In genomic region chr14:67619446-67620216, GRCh38 we compare ENCODE assay signal across 8 cellular contexts. TPM values are rescaled to one million over a fixed set of nuclear protein-coding genes. Genes with fewer than 3 reads are reported as not detected.
DNase-seq lines count a peak whose midpoint lies in the region; ATAC-seq, FAIRE-seq and TF ChIP-seq lines count a peak whose summit lies in the region.

Gene ARG2, plus strand, starts transcription at chr14:67619920. Its CDS starts 58 bp downstream, at chr14:67619978.

- peaks cover 0 to 23% (median 0%) of the 10 kb centered on the region in 5 donors for H3K27me3 Mint-ChIP-seq in naive thymus-derived CD4-positive, alpha-beta T cell
- peaks cover 3 to 13% of the 10 kb centered on the region in 2 donors for H3K27me3 Mint-ChIP-seq in stimulated activated naive B cell treated with anti-CD40 and anti-IgM and Interleukin-4, amounts not matched to agents 10 μg/mL and 1 μg/mL and 100 μg/mL, for 72 hours

- H3K27me3 ChIP-seq in Karpas-422 (ENCODE audit: low read length): no peaks in the 10 kb centered on the region
- peaks cover 7% of the 10 kb centered on the region for H3K27me3 ChIP-seq in fibroblast of lung (ENCODE audit: control insufficient read depth, insufficient read depth, low read length)
- no peaks in the 10 kb centered on the region for H3K27me3 ChIP-seq in naive thymus-derived CD4-positive, alpha-beta T cell (ENCODE audit: control insufficient read depth in 2 of 2, insufficient read depth in 2 of 2, low read length in 2 of 2)

- intact Hi-C loops in naive thymus-derived CD4-positive, alpha-beta T cell (cut with micrococcal nuclease): loop anchor here (1.0 to 2.0 kb wide), 11 partner anchors 19 to 1197 kb away; partner anchors contain the start of genes PIGH (in 2 of the 2), EIF2S1 (in 1 of the 2), GPHN (in 1 of the 2) and RAD51B (in 1 of the 2)

- no peak for FAIRE-seq in RCC 7860 (lab: Jason Lieb, UNC)

- no peaks in the 10 kb centered on the region for H3K9me2 ChIP-seq in Karpas-422 (replicated peaks; ENCODE audit: insufficient read depth, low read length)

- CTCF ChIA-PET in naive thymus-derived CD4-positive, alpha-beta T cell (lab: Charles Lee): interaction anchor here (0.6 to 3.0 kb wide), 15 partner anchors 13 to 288 kb away, joined by 3 to 50 read pairs (median 4); partner anchors contain the start of genes PIGH and RDH11

- H3K4me2 ChIP-seq in Karpas-422 (ENCODE audit: low read depth, low read length, poor library complexity, severe bottlenecking) (peak within 1 kb of the TSS; percentile 90), fibroblast of lung (ENCODE audit: extremely low read depth, insufficient read depth, low read length) (peak within 1 kb of the TSS; percentile 97)

- peaks cover 0 to 4% (median 0%) of the 10 kb centered on the region in 5 donors for H3K36me3 Mint-ChIP-seq in naive thymus-derived CD4-positive, alpha-beta T cell
- H3K36me3 Mint-ChIP-seq in stimulated activated naive B cell treated with anti-CD40 and anti-IgM and Interleukin-4, amounts not matched to agents 10 μg/mL and 1 μg/mL and 100 μg/mL, for 72 hours: peaks cover 0 to 1% of the 10 kb centered on the region in 2 donors

- H3K9me3 ChIP-seq in Karpas-422 (ENCODE audit: low read length) (no peaks in the 10 kb centered on the region), fibroblast of lung (ENCODE audit: control insufficient read depth, insufficient read depth, low read depth, low read length) (no peaks in the 10 kb centered on the region)
- no peaks in the 10 kb centered on the region for H3K9me3 ChIP-seq in naive thymus-derived CD4-positive, alpha-beta T cell (ENCODE audit: control insufficient read depth in 2 of 3, low read length in 3 of 3)

- TF ChIP-seq CTCF in fibroblast of lung (conservative IDR thresholded peaks at IDR 0.05 in 1 of 2, IDR thresholded peaks at IDR 0.05 in 1 of 2; ENCODE audit: low read depth in 1 of 2, low read length in 2 of 2): no peak

- H3K4me3 ChIP-seq in Karpas-422 (ENCODE audit: low read length) (peak within 1 kb of the TSS; percentile 74), fibroblast of lung (replicated peaks in 1 of 4; ENCODE audit: control extremely low read depth in 1 of 4, insufficient read depth in 1 of 4, low read depth in 3 of 4, low read length in 4 of 4) (peak within 1 kb of the TSS; percentile 66 to 73 (median 72))
- peak within 1 kb of the TSS; percentile 93 for H3K4me3 ChIP-seq in naive thymus-derived CD4-positive, alpha-beta T cell (ENCODE audit: low read length)

- H3K4me1 ChIP-seq in Karpas-422 (ENCODE audit: low read length) (peaks cover 17% of the 10 kb centered on the region), fibroblast of lung (ENCODE audit: control insufficient read depth, extremely low read depth, insufficient read depth, low read length) (peaks cover 13% of the 10 kb centered on the region)
- peaks cover 12 to 18% of the 10 kb centered on the region in 2 donors for H3K4me1 ChIP-seq in naive thymus-derived CD4-positive, alpha-beta T cell (ENCODE audit: control insufficient read depth in 2 of 2, insufficient read depth in 2 of 2, low read length in 2 of 2)

- H3K9me3 Mint-ChIP-seq in naive thymus-derived CD4-positive, alpha-beta T cell: no peaks in the 10 kb centered on the region
- H3K9me3 Mint-ChIP-seq in stimulated activated naive B cell treated with anti-CD40 and anti-IgM and Interleukin-4, amounts not matched to agents 10 μg/mL and 1 μg/mL and 100 μg/mL, for 72 hours: no peaks in the 10 kb centered on the region

- H3K4me1 Mint-ChIP-seq in naive thymus-derived CD4-positive, alpha-beta T cell: peaks cover 21 to 42% (median 37%) of the 10 kb centered on the region in 7 donors
- H3K4me1 Mint-ChIP-seq in stimulated activated naive B cell treated with anti-CD40 and anti-IgM and Interleukin-4, amounts not matched to agents 10 μg/mL and 1 μg/mL and 100 μg/mL, for 72 hours: peaks cover 15 to 22% of the 10 kb centered on the region in 2 donors

- no peak within 1 kb of the TSS for H3K27ac ChIP-seq in Karpas-422 (ENCODE audit: low read length)
- H3K27ac ChIP-seq in fibroblast of lung (ENCODE audit: insufficient read depth, low read length): peak within 1 kb of the TSS; percentile 78
- H3K27ac ChIP-seq in naive thymus-derived CD4-positive, alpha-beta T cell (ENCODE audit: low read depth, low read length): peak within 1 kb of the TSS; percentile 82

- H3K36me3 ChIP-seq in Karpas-422 (ENCODE audit: insufficient read depth, low read length): no peaks in the 10 kb centered on the region
- H3K36me3 ChIP-seq in fibroblast of lung (ENCODE audit: control insufficient read depth, insufficient read depth, low read length): no peaks in the 10 kb centered on the region
- no peaks in the 10 kb centered on the region for H3K36me3 ChIP-seq in naive thymus-derived CD4-positive, alpha-beta T cell (ENCODE audit: control insufficient read depth in 2 of 3, insufficient read depth in 3 of 3, low read length in 3 of 3)

- H2AFZ ChIP-seq in Karpas-422 (ENCODE audit: low read length) (peak within 1 kb of the TSS; percentile 99), fibroblast of lung (ENCODE audit: low read length) (peak within 1 kb of the TSS; percentile 86)

- H4K20me1 ChIP-seq in Karpas-422 (ENCODE audit: insufficient read depth, low read depth, low read length) (no peaks in the 10 kb centered on the region), fibroblast of lung (ENCODE audit: control insufficient read depth, extremely low read depth, insufficient read depth, low read length) (no peaks in the 10 kb centered on the region)

- H3K27ac Mint-ChIP-seq in naive thymus-derived CD4-positive, alpha-beta T cell: peak within 1 kb of the TSS; percentile 70 to 97 (median 94)
- H3K27ac Mint-ChIP-seq in stimulated activated naive B cell treated with anti-CD40 and anti-IgM and Interleukin-4, amounts not matched to agents 10 μg/mL and 1 μg/mL and 100 μg/mL, for 72 hours: peak within 1 kb of the TSS; percentile 93

- H3K4me3 Mint-ChIP-seq in naive thymus-derived CD4-positive, alpha-beta T cell: peak within 1 kb of the TSS; percentile 89 to 93 (median 90)
- peak within 1 kb of the TSS; percentile 87 to 92 for H3K4me3 Mint-ChIP-seq in stimulated activated naive B cell treated with anti-CD40 and anti-IgM and Interleukin-4, amounts not matched to agents 10 μg/mL and 1 μg/mL and 100 μg/mL, for 72 hours

- DNase-seq in DMS79 treated with DMSO at 0.1 percent for 48 hours (lab: John Stamatoyannopoulos, UW): peak; percentile 97
- peak; percentile 100 for DNase-seq in Karpas-422
- peak; percentile 78 for DNase-seq in RCC 7860 (ENCODE audit: low spot score)
- DNase-seq in activated T-helper 1 cell treated with anti-CD3 and anti-CD28 coated beads, Interleukin-2, amount 50 U/mL, for 16 hours (ENCODE audit: low read depth in 1 of 2, low spot score in 1 of 2): peak; percentile 94 to 95
- peak; percentile 91 to 92 for DNase-seq in fibroblast of lung (ENCODE audit: low read depth in 2 of 2)
- DNase-seq in naive thymus-derived CD4-positive, alpha-beta T cell: peak; percentile 92 to 98 (median 95)
- peak; percentile 88 for DNase-seq in stimulated activated naive B cell treated with anti-CD40 and anti-IgM and Interleukin-4, amounts not matched to agents 10 μg/mL and 1 μg/mL and 100 μg/mL, for 72 hours

- H3K9ac ChIP-seq in Karpas-422 (ENCODE audit: low read length) (peak within 1 kb of the TSS; percentile 74), fibroblast of lung (ENCODE audit: insufficient read depth, low read length) (peak within 1 kb of the TSS; percentile 80)

- POLR2A ChIA-PET in naive thymus-derived CD4-positive, alpha-beta T cell (lab: Charles Lee): interaction anchor here (0.6 to 2.4 kb wide), 9 partner anchors 11 to 197 kb away, joined by 3 to 17 read pairs (median 4); partner anchors contain the start of genes PIGH, RDH11 and ZFYVE26

- ATAC-seq in GM21825 (IDR thresholded peaks at IDR 0.05; ENCODE audit: unreplicated experiment): peak; percentile 91
- peak; percentile 95 for ATAC-seq in naive thymus-derived CD4-positive, alpha-beta T cell
- peak; percentile 93 to 96 for ATAC-seq in stimulated activated naive B cell treated with anti-CD40 and anti-IgM and Interleukin-4, amounts not matched to agents 10 μg/mL and 1 μg/mL and 100 μg/mL, for 72 hours (replicated peaks)

- H3K79me2 ChIP-seq in Karpas-422 (ENCODE audit: low read length): no peaks in the 10 kb centered on the region
- no peaks in the 10 kb centered on the region for H3K79me2 ChIP-seq in fibroblast of lung (ENCODE audit: control insufficient read depth, insufficient read depth, low read length)

RNA-seq across cellular contexts. Expression of gene ARG2, which starts in this region (rescaled TPM):
- 6.0 and 17.7 TPM in 2 replicates for total RNA-seq in Karpas-422 (2014; rRNA removed; shearing (Covaris generic); ENCODE audit: low replicate concordance)
- 2.3 and 8.4 TPM in 2 replicates for total RNA-seq in fibroblast of lung
- 1.9 and 3.2 TPM in 2 replicates for polyA plus RNA-seq in fibroblast of lung
- 1.5 and 3.3 TPM in 2 replicates for polyA plus RNA-seq in fibroblast of lung (2012)
- polyA minus RNA-seq in fibroblast of lung (ENCODE audit: low replicate concordance): 2.8 and 5.8 TPM in 2 replicates
- total RNA-seq in naive thymus-derived CD4-positive, alpha-beta T cell: 1 to 10 TPM in 3 of 5 experiments, under 1 TPM in 2; 0.46 to 5.1 (median 3.2) TPM
- polyA plus RNA-seq in naive thymus-derived CD4-positive, alpha-beta T cell: under 1 TPM; 0.36 to 0.56 TPM
